ENCODE assay signal across 9 cellular contexts in the genomic region with DNA sequence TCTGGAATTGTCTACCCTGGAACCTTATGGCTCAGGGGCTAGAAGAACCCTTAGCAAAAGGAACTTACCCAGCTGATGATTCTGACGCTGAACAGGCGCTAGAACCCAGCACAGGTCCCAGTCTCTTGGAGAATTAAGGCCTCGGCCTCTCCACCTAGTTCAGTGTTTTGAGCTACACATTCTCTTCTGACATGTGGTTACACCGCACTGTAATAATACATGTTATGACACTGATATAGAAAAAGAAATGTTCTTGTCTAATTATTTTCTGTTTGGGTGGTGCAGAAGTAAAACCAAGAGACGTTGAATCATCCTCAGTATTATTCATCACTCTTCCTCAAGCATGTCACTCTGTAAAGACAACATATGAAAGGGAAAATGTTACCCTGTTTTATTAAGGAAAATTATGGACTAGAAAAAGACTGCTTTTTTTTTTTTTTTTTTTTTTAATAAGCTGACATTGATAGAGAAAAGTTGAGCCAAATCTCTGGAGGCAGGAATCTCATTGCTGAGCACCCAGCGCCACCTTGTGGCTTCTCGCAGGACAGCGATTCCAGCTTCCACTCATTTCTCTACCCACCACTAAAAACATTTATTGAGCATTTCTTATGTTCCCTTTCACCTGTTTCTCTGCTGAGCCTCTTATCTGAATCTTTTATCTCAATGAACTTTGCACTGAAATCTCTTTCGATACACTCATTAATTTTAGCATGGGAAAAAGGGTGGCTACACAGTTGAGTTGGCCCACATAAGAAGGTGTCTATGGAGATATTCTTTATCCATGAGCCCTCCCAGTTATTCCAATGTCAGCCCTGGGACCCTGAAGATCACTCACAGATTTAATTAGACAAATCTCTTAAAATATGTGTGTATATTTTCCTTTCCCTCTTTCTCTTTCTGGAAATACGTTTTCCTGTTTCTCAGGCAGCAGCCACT. TPM values are rescaled to one million over a fixed set of nuclear protein-coding genes. Genes with fewer than 3 reads are reported as not detected.
A peak's percentile ranks its signal among the peaks of the same experiment; 100 is the strongest.
DNase-seq lines count a peak whose midpoint lies in the region; ATAC-seq and TF ChIP-seq lines count a peak whose summit lies in the region.
"Had no signal": no experiment of that assay in that cellular context is flagged by ENCODE, and none has a peak within 500 bp of the region (broad histone marks: within the 10 kb centered on the region; RNA-seq: fewer than 3 reads in every experiment).

No MANE protein-coding gene starts in this region.

- no peaks in the 10 kb centered on the region for H3K9me3 Mint-ChIP-seq in immature natural killer cell
- H3K9me3 Mint-ChIP-seq: activated naive CD4-positive, alpha-beta T cell treated with anti-CD3 and anti-CD28 coated beads, Interleukin-2, amount 50 U/mL, for 24 hours had no signal

- H3K27me3 ChIP-seq in DND-41 (ENCODE audit: insufficient read depth, low read length, poor library complexity) (peaks cover 16% of the 10 kb centered on the region), SJCRH30 (no peaks in the 10 kb centered on the region; the same call in 1 of the 2 replicates)

- H2AFZ ChIP-seq in DND-41 (ENCODE audit: low read depth, low read length) = no peak overlapping the region; the same call in 1 of the 2 replicates

- no peaks in the 10 kb centered on the region for H4K20me1 ChIP-seq in DND-41 (ENCODE audit: insufficient read depth, low read length)

- peak; percentile 94 for TF ChIP-seq CTCF in DND-41 (IDR thresholded peaks at IDR 0.05; ENCODE audit: borderline replicate concordance, extremely low read depth, low read length, poor library complexity, severe bottlenecking)

- H3K9me3 ChIP-seq in DND-41 (ENCODE audit: insufficient read depth, low read length, severe bottlenecking) = no peaks in the 10 kb centered on the region
- H3K9me3 ChIP-seq in SJCRH30 (replicated peaks) = no peaks in the 10 kb centered on the region

- H3K27me3 Mint-ChIP-seq in immature natural killer cell (ENCODE audit: low read depth in 3 of 3) = peaks cover 1 to 13% (median 4%) of the 10 kb centered on the region in 3 donors

- H3K4me3 ChIP-seq in DND-41 (ENCODE audit: low read depth in 1 of 2, low read length in 2 of 2) (no peak overlapping the region), SJCRH30 (no peak overlapping the region)

- H3K27ac Mint-ChIP-seq in immature natural killer cell = no peak overlapping the region
- H3K27ac Mint-ChIP-seq: activated naive CD4-positive, alpha-beta T cell treated with anti-CD3 and anti-CD28 coated beads, Interleukin-2, amount 50 U/mL, for 24 hours had no signal

- no peaks in the 10 kb centered on the region for H3K79me2 ChIP-seq in DND-41 (ENCODE audit: insufficient read depth, low read length)

- ATAC-seq in DND-41 (ENCODE audit: insufficient read depth, low read depth) = peak; percentile 69
- ATAC-seq in GM19463 (IDR thresholded peaks at IDR 0.05; ENCODE audit: unreplicated experiment) = peak; percentile 51
- ATAC-seq in HG02981 (IDR thresholded peaks at IDR 0.05; ENCODE audit: unreplicated experiment) = no peak

- DNase-seq in DND-41 (peak; percentile 61), HUDEP-2 (lab: John Stamatoyannopoulos, UW; ENCODE audit: unreplicated experiment in 76 of 76) (peak in 43 of 76 experiments; percentile 6 to 62 (median 28)), SJCRH30 (peak; percentile 49 to 80), astrocyte of the hippocampus (ENCODE audit: low read depth, low spot score) (peak; percentile 84), immature natural killer cell (peak; percentile 12 to 22 (median 21))
- DNase-seq in stimulated activated CD4-positive, alpha-beta T cell treated with anti-CD3 and anti-CD28 coated beads, Interleukin-15, amount 100 ng/mL, for 24 hours = peak; percentile 72

- H3K27ac ChIP-seq in DND-41 (ENCODE audit: low read length) = no peak overlapping the region
- H3K27ac ChIP-seq in SJCRH30 = no peak overlapping the region

- no peak overlapping the region for H3K4me3 Mint-ChIP-seq in immature natural killer cell
- H3K4me3 Mint-ChIP-seq: activated naive CD4-positive, alpha-beta T cell treated with anti-CD3 and anti-CD28 coated beads, Interleukin-2, amount 50 U/mL, for 24 hours had no signal

- H3K4me1 ChIP-seq in DND-41 (ENCODE audit: insufficient read depth, low read length) = no peaks in the 10 kb centered on the region
- peaks cover 5% of the 10 kb centered on the region for H3K4me1 ChIP-seq in SJCRH30

- H3K9ac ChIP-seq in DND-41 (ENCODE audit: low read depth, low read length) = no peak overlapping the region

- peaks cover 3 to 9% of the 10 kb centered on the region in 2 donors for H3K4me1 Mint-ChIP-seq in immature natural killer cell

- H3K36me3 Mint-ChIP-seq in immature natural killer cell = no peaks in the 10 kb centered on the region
- H3K36me3 Mint-ChIP-seq: activated naive CD4-positive, alpha-beta T cell treated with anti-CD3 and anti-CD28 coated beads, Interleukin-2, amount 50 U/mL, for 24 hours had no signal

- no peak overlapping the region for H3K4me2 ChIP-seq in DND-41 (ENCODE audit: insufficient read depth, low read length)

- H3K36me3 ChIP-seq in DND-41 (ENCODE audit: insufficient read depth, low read length) = no peaks in the 10 kb centered on the region
- no peaks in the 10 kb centered on the region for H3K36me3 ChIP-seq in SJCRH30

RNA-seq across cellular contexts. Expression of a gene that starts 12.6 kb away (rescaled TPM):
- 0.08 and 0.13 TPM in 2 replicates for total RNA-seq in SJCRH30 (2014; rRNA removed; shearing (Covaris generic))
- polyA plus RNA-seq in immature natural killer cell = under 1 TPM in 1 of 3 donors, not detected in 2; 0.28 TPM

Comparison
In these comparisons a context has a peak if more than half of its experiments do, and no peak if none do; other contexts are left out.
1. DNase-seq: peak in every context shown above with its lines; median percentile 84 in astrocyte of the hippocampus; 72 in stimulated activated CD4-positive, alpha-beta T cell treated with anti-CD3 and anti-CD28 coated beads, Interleukin-15, amount 100 ng/mL, for 24 hours; 64 in SJCRH30; 61 in DND-41; 28 in HUDEP-2; 21 in immature natural killer cell.